ENCODE assay signal across 8 cellular contexts in genomic region chrX:48025561-48025960, GRCh38. TPM values are rescaled to one million over a fixed set of nuclear protein-coding genes. Genes with fewer than 3 reads are reported as not detected.
DNase-seq lines count a peak whose midpoint lies in the region; ATAC-seq and TF ChIP-seq lines count a peak whose summit lies in the region.

No MANE protein-coding gene starts in this region.

- peaks cover 14% of the 10 kb centered on the region for H3K9me3 Mint-ChIP-seq in T-helper 2 cell treated with Interferon-gamma antibody and Interleukin-4, amounts not matched to agents 5 μg/mL and 100 μg/mL, for 36 hours
- no peaks in the 10 kb centered on the region for H3K9me3 Mint-ChIP-seq in dendritic cell treated with granulocyte-macrophage colony-stimulating factor and Interleukin-4, amounts not matched to agents 40 ng/mL and 50 ng/mL, for 4 days

- intact Hi-C loops in dendritic cell treated with granulocyte-macrophage colony-stimulating factor and Interleukin-4, amounts not matched to agents 40 ng/mL and 50 ng/mL, for 4 days (cut with micrococcal nuclease), result loop anchor here (5.0 to 10.0 kb wide), 4 partner anchors 68 to 833 kb away; partner anchors contain the start of genes ARAF, ELK1, UBA1 and UXT

- in situ Hi-C loops in GM13977 (cut with MboI; ENCODE audit: low pct_unique_long_range_greater_than_20kb, low sequenced_read_pairs, unreplicated experiment), result loop anchor here (10.0 kb wide), 1 partner anchor 191 kb away; the partner anchor contains the start of gene ZNF81

- H3K27me3 ChIP-seq in lung (ENCODE audit: control insufficient read depth, insufficient read depth), result no peaks in the 10 kb centered on the region

- no peaks in the 10 kb centered on the region for H3K4me1 ChIP-seq in lung (ENCODE audit: control insufficient read depth in 2 of 2, insufficient read depth in 2 of 2, low read length in 2 of 2)

- 0 to 14% methylated on average over 7 of the region's 7 CpGs for WGBS in lung, 2 donors

- H3K36me3 ChIP-seq in lung (ENCODE audit: control insufficient read depth in 2 of 2, insufficient read depth in 2 of 2, low read length in 2 of 2), result no peaks in the 10 kb centered on the region

- H3K4me3 ChIP-seq in lung, result no peak overlapping the region

- peaks cover 9% of the 10 kb centered on the region for H3K4me1 Mint-ChIP-seq in T-helper 2 cell treated with Interferon-gamma antibody and Interleukin-4, amounts not matched to agents 5 μg/mL and 100 μg/mL, for 36 hours (ENCODE audit: low read depth)
- peaks cover 5% of the 10 kb centered on the region for H3K4me1 Mint-ChIP-seq in dendritic cell treated with granulocyte-macrophage colony-stimulating factor and Interleukin-4, amounts not matched to agents 40 ng/mL and 50 ng/mL, for 4 days (ENCODE audit: low read depth)

- H3K27ac ChIP-seq in lung (ENCODE audit: low read depth in 1 of 2, low read length in 1 of 2), result no peak overlapping the region

- TF ChIP-seq CTCF in AG09319 (IDR thresholded peaks at IDR 0.05; ENCODE audit: low read depth, low read length) (peak; percentile 54), GM13977 (IDR thresholded peaks at IDR 0.05; ENCODE audit: extremely low read depth, insufficient read depth, missing control alignments) (peak; percentile 67), lung (IDR thresholded peaks at IDR 0.05; ENCODE audit: control extremely low read depth, extremely low read depth) (peak; percentile 62)

- DNase-seq in AG09319 (ENCODE audit: extremely low read depth, low read depth) (no peak), GM13977 (ENCODE audit: low spot score) (peak; percentile 40), NCI-H146 (lab: John Stamatoyannopoulos, UW) (peak; percentile 65), lung (ENCODE audit: low spot score) (no peak), superior temporal gyrus (ENCODE audit: extremely low spot score) (peak; percentile 87), NCI-H1048 (lab: John Stamatoyannopoulos, UW) (no peak)
- peak; percentile 23 for DNase-seq in T-helper 2 cell treated with Interferon-gamma antibody and Interleukin-4, amounts not matched to agents 5 μg/mL and 100 μg/mL, for 36 hours (ENCODE audit: low spot score)

- H3K27ac Mint-ChIP-seq in T-helper 2 cell treated with Interferon-gamma antibody and Interleukin-4, amounts not matched to agents 5 μg/mL and 100 μg/mL, for 36 hours, result no peak overlapping the region
- peak overlapping the region; percentile 70 for H3K27ac Mint-ChIP-seq in dendritic cell treated with granulocyte-macrophage colony-stimulating factor and Interleukin-4, amounts not matched to agents 40 ng/mL and 50 ng/mL, for 4 days

- H3K9me3 ChIP-seq in lung (ENCODE audit: control insufficient read depth in 2 of 2, insufficient read depth in 1 of 2, low read length in 1 of 2), result peaks cover 0 to 7% of the 10 kb centered on the region in 2 donors

- no peak for ATAC-seq in lung (ENCODE audit: insufficient read depth, low FRiP score)

- H3K27me3 Mint-ChIP-seq in T-helper 2 cell treated with Interferon-gamma antibody and Interleukin-4, amounts not matched to agents 5 μg/mL and 100 μg/mL, for 36 hours (ENCODE audit: low read depth), result no peaks in the 10 kb centered on the region
- no peaks in the 10 kb centered on the region for H3K27me3 Mint-ChIP-seq in dendritic cell treated with granulocyte-macrophage colony-stimulating factor and Interleukin-4, amounts not matched to agents 40 ng/mL and 50 ng/mL, for 4 days

- H3K4me3 Mint-ChIP-seq in T-helper 2 cell treated with Interferon-gamma antibody and Interleukin-4, amounts not matched to agents 5 μg/mL and 100 μg/mL, for 36 hours, result no peak overlapping the region
- no peak overlapping the region for H3K4me3 Mint-ChIP-seq in dendritic cell treated with granulocyte-macrophage colony-stimulating factor and Interleukin-4, amounts not matched to agents 40 ng/mL and 50 ng/mL, for 4 days

- peaks cover 6% of the 10 kb centered on the region for H3K36me3 Mint-ChIP-seq in T-helper 2 cell treated with Interferon-gamma antibody and Interleukin-4, amounts not matched to agents 5 μg/mL and 100 μg/mL, for 36 hours (ENCODE audit: low read depth)
- peaks cover 7% of the 10 kb centered on the region for H3K36me3 Mint-ChIP-seq in dendritic cell treated with granulocyte-macrophage colony-stimulating factor and Interleukin-4, amounts not matched to agents 40 ng/mL and 50 ng/mL, for 4 days (ENCODE audit: low read depth)

RNA-seq across cellular contexts. Expression of gene SPACA5, which starts 18.8 kb away (rescaled TPM):
- total RNA-seq in lung, result not detected
- polyA plus RNA-seq in lung, result not detected

RNA-seq across cellular contexts. Expression of gene ZNF182, which starts 21.8 kb away (rescaled TPM):
- 1 to 10 TPM; 4.7 to 9.5 TPM for total RNA-seq in lung
- 1 to 10 TPM; 2.7 to 2.9 TPM for polyA plus RNA-seq in lung

RNA-seq across cellular contexts. Expression of gene ZNF630, which starts 45.9 kb away (rescaled TPM):
- total RNA-seq in lung, result 1 to 10 TPM; 2.5 to 6.7 TPM
- polyA plus RNA-seq in lung, result 1 to 10 TPM in 1 of 2 donors, under 1 TPM in 1; 0.98 to 1.4 TPM

Comparison
In these comparisons a context has a peak if more than half of its experiments do, and no peak if none do; other contexts are left out.
1. DNase-seq: peak in GM13977 (single experiment), NCI-H146 (single experiment), T-helper 2 cell treated with Interferon-gamma antibody and Interleukin-4, amounts not matched to agents 5 μg/mL and 100 μg/mL, for 36 hours (single experiment) and superior temporal gyrus (single experiment); none in AG09319 (single experiment), lung (single experiment) and NCI-H1048 (single experiment).
2. Peak in every context shown above with its lines, with median percentiles within 50 percentile points of each other: CTCF ChIP-seq.